In genomic region chr5:60143912-60144311, GRCh38 we compare ENCODE assay signal across 26 cellular contexts.
A peak's percentile ranks its signal among the peaks of the same experiment; 100 is the strongest.
DNase-seq lines count a peak whose midpoint lies in the region; ATAC-seq, FAIRE-seq and TF ChIP-seq lines count a peak whose summit lies in the region.
"Had no signal": no experiment of that assay in that cellular context is flagged by ENCODE, and none has a peak within 500 bp of the region (broad histone marks: within the 10 kb centered on the region; RNA-seq: fewer than 3 reads in every experiment).

No MANE protein-coding gene starts in this region.

- H3K27me3 Mint-ChIP-seq in mesothelial cell of epicardium (ENCODE audit: low read depth), result no peaks in the 10 kb centered on the region
- H3K27me3 Mint-ChIP-seq: CD4-positive, alpha-beta T cell had no signal

- WGBS in HepG2 (ENCODE audit: low lambda C conversion rate), result 7% methylated on average over 3 of the region's 3 CpGs
- WGBS in right lobe of liver (ENCODE audit: insufficient coverage, low coverage, low lambda C conversion rate, missing lambda C conversion rate), result 22% methylated on average over 3 of the region's 3 CpGs

- H3K4me3 ChIP-seq in HepG2 (replicated peaks in 1 of 3; ENCODE audit: insufficient read depth in 1 of 3, low read depth in 2 of 3, low read length in 3 of 3) (no peak overlapping the region), right lobe of liver (no peak overlapping the region)
- H3K4me3 ChIP-seq: A549; BLaER1 treated with 17β-estradiol and CSF1 and Interleukin-3, amounts not matched to agents 10 nM and 100 nM; GM12878; GM23248 had no signal

- in situ Hi-C loops in HepG2 (cut with HindIII; ENCODE audit: extremely low pct_ligation_motif_present, low pct_unique_long_range_greater_than_20kb), result no loop called here

- POLR2A ChIA-PET in HepG2 (lab: Yijun Ruan, JAX), result no interaction called here

- intact Hi-C loops in HepG2 (cut with micrococcal nuclease; ENCODE audit: unreplicated experiment) (no loop called here), right lobe of liver (cut with DNase I) (no loop called here)

- H2AFZ ChIP-seq in HepG2 (ENCODE audit: low read length), result no peak overlapping the region
- H2AFZ ChIP-seq: GM23248 had no signal

- H3K27ac Mint-ChIP-seq in mesothelial cell of epicardium, result peak overlapping the region; percentile 66
- H3K27ac Mint-ChIP-seq: CD4-positive, alpha-beta T cell; CD8-positive, alpha-beta memory T cell had no signal

- no peaks in the 10 kb centered on the region for H3K36me3 Mint-ChIP-seq in mesothelial cell of epicardium
- H3K36me3 Mint-ChIP-seq: CD8-positive, alpha-beta memory T cell had no signal

- ATAC-seq in HepG2 (peak; percentile 88), right lobe of liver (no peak), HG03025 (IDR thresholded peaks at IDR 0.05; ENCODE audit: low FRiP score, unreplicated experiment) (no peak), HG03521 (IDR thresholded peaks at IDR 0.05; ENCODE audit: unreplicated experiment) (no peak)
- ATAC-seq: A549, GM12878 had no signal

- H3K36me3 ChIP-seq in HepG2 (replicated peaks in 1 of 2; ENCODE audit: control insufficient read depth in 1 of 2, insufficient read depth in 2 of 2, low read length in 2 of 2) (no peaks in the 10 kb centered on the region), right lobe of liver (no peaks in the 10 kb centered on the region)
- H3K36me3 ChIP-seq: BE2C; BLaER1 treated with 17β-estradiol and CSF1 and Interleukin-3, amounts not matched to agents 10 nM and 100 nM had no signal

- H3K9me3 ChIP-seq in HepG2 (ENCODE audit: low read length) (0 out of 2 replicates have a peak, but pooled peaks cover 1% of the 10 kb centered on the region), right lobe of liver (no peaks in the 10 kb centered on the region)
- H3K9me3 ChIP-seq: A549, BE2C had no signal

- H3K4me1 ChIP-seq in HepG2 (ENCODE audit: insufficient read depth, low read length) (peaks cover 10% of the 10 kb centered on the region), right lobe of liver (no peaks in the 10 kb centered on the region)
- H3K4me1 ChIP-seq: A549; BE2C; BLaER1 treated with 17β-estradiol and CSF1 and Interleukin-3, amounts not matched to agents 10 nM and 100 nM had no signal

- H3K27ac ChIP-seq in HepG2 (ENCODE audit: extremely low read length, insufficient read depth, low read length), result no peak overlapping the region
- H3K27ac ChIP-seq in right lobe of liver, result no peak overlapping the region
- H3K27ac ChIP-seq: A549; BLaER1 treated with 17β-estradiol and CSF1 and Interleukin-3, amounts not matched to agents 10 nM and 100 nM; GM23248 had no signal

- no peaks in the 10 kb centered on the region for H3K79me2 ChIP-seq in HepG2 (ENCODE audit: insufficient read depth, low read length)

- peaks cover 10% of the 10 kb centered on the region for H3K4me1 Mint-ChIP-seq in mesothelial cell of epicardium
- H3K4me1 Mint-ChIP-seq: CD8-positive, alpha-beta memory T cell had no signal

- peak; percentile 66 for FAIRE-seq in HepG2 (lab: Jason Lieb, UNC)
- FAIRE-seq: A549, D721Med, GM12878, GM19239, H1 had no signal

- no peak overlapping the region for H3K4me2 ChIP-seq in HepG2 (ENCODE audit: low read depth, low read length)
- H3K4me2 ChIP-seq: A549; BLaER1 treated with 17β-estradiol and CSF1 and Interleukin-3, amounts not matched to agents 10 nM and 100 nM had no signal

- H3K27me3 ChIP-seq in HepG2 (ENCODE audit: control insufficient read depth in 1 of 2, insufficient read depth in 2 of 2, low read length in 2 of 2) (no peaks in the 10 kb centered on the region; a peak in 1 of 5 replicates), right lobe of liver (no peaks in the 10 kb centered on the region)
- H3K27me3 ChIP-seq: BE2C; BLaER1 treated with 17β-estradiol and CSF1 and Interleukin-3, amounts not matched to agents 10 nM and 100 nM had no signal

- 0 out of 2 replicates have a peak, but pooled peaks cover 4% of the 10 kb centered on the region for H4K20me1 ChIP-seq in HepG2 (ENCODE audit: insufficient read depth, low read length)
- H4K20me1 ChIP-seq: BLaER1 treated with 17β-estradiol and CSF1 and Interleukin-3, amounts not matched to agents 10 nM and 100 nM had no signal

- DNase-seq in HepG2 (ENCODE audit: low spot score), result peak; percentile 15
- no peak for DNase-seq in right lobe of liver
- peak; percentile 10 for DNase-seq in iPS-NIHi7 (ENCODE audit: extremely low spot score)
- no peak for DNase-seq in mesothelial cell of epicardium (ENCODE audit: low spot score in 2 of 2, unreplicated experiment in 2 of 2)
- no peak for DNase-seq in DMS 273 treated with DMSO at 0.1 percent for 48 hours (lab: John Stamatoyannopoulos, UW)
- DNase-seq: 8988T; ACHN; AML-193; BE2C; CD4-positive, alpha-beta T cell; CD8-positive, alpha-beta memory T cell; DMS79; EL; GDM1; GM23248; H7; HCEC 1CT had no signal

- no TSS peak for BruUV-seq in HepG2 (replicated peaks; lab: Mats Ljungman, UMichigan)

- no peak for TF ChIP-seq POLR2A in HepG2 (IDR thresholded peaks at IDR 0.05; ENCODE audit: insufficient read depth in 1 of 2, low read depth in 2 of 2, low read length in 2 of 2)
- no peak for TF ChIP-seq POLR2A in right lobe of liver (IDR thresholded peaks at IDR 0.05)

- TF ChIP-seq RAD21 in HepG2 (CRISPR knock-in tag; IDR thresholded peaks at IDR 0.05), result no peak

- H3K9me3 Mint-ChIP-seq in mesothelial cell of epicardium, result peaks cover 9% of the 10 kb centered on the region
- H3K9me3 Mint-ChIP-seq: CD4-positive, alpha-beta T cell had no signal

- CTCF ChIA-PET in HepG2 (lab: Yijun Ruan, JAX; ENCODE audit: low intra/inter-chr PET ratio, low total read pairs), result no interaction called here

- H3K4me3 Mint-ChIP-seq in mesothelial cell of epicardium, result no peak overlapping the region
- H3K4me3 Mint-ChIP-seq: CD14-positive monocyte; CD4-positive, alpha-beta T cell; CD8-positive, alpha-beta memory T cell had no signal

- TF ChIP-seq CTCF in HepG2 (CRISPR knock-in tag; IDR thresholded peaks at IDR 0.05) (no peak), right lobe of liver (IDR thresholded peaks at IDR 0.05) (no peak), mesothelial cell of epicardium (IDR thresholded peaks at IDR 0.05; ENCODE audit: unreplicated experiment) (no peak)

- TF ChIP-seq EP300 in HepG2 (IDR thresholded peaks at IDR 0.05; ENCODE audit: low read depth in 2 of 2, low read length in 2 of 2) (no peak), HepG2 (CRISPR knock-in tag; IDR thresholded peaks at IDR 0.05; ENCODE audit: borderline replicate concordance) (no peak)

- H3K9ac ChIP-seq in HepG2 (ENCODE audit: insufficient read depth, low read depth, low read length), result no peak overlapping the region
- H3K9ac ChIP-seq: BLaER1 treated with 17β-estradiol and CSF1 and Interleukin-3, amounts not matched to agents 10 nM and 100 nM; GM23248 had no signal

TF ChIP-seq in HepG2, 621 proteins besides CTCF, POLR2A, EP300 and RAD21:
- TF ChIP-seq NR2F6 (IDR thresholded peaks at IDR 0.05), result peak; percentile 39; the same call in 1 of the 2 replicates
- no peak for TF ChIP-seq NR2F6 (CRISPR knock-in tag; IDR thresholded peaks at IDR 0.05)
- TF ChIP-seq SALL1 (CRISPR knock-in tag; IDR thresholded peaks at IDR 0.05), result 0 out of 2 replicates have a peak, but pooled peaks have one; percentile 24
- TF ChIP-seq MIXL1 (CRISPR knock-in tag; IDR thresholded peaks at IDR 0.05), result no peak
- peak; percentile 64 for TF ChIP-seq ZMYM4 (CRISPR knock-in tag; IDR thresholded peaks at IDR 0.05)
- peak; percentile 30; the same call in 1 of the 2 replicates for TF ChIP-seq ZNF292 (CRISPR knock-in tag; IDR thresholded peaks at IDR 0.05; ENCODE audit: borderline replicate concordance, low read depth)
- peak; percentile 34; the same call in 1 of the 2 replicates for TF ChIP-seq HNF4A (CRISPR knock-in tag; IDR thresholded peaks at IDR 0.05)

Comparison
In these comparisons a context has a peak if more than half of its experiments do, and no peak if none do; other contexts are left out.
1. DNase-seq: peak in HepG2 (single experiment) and iPS-NIHi7 (single experiment); none in right lobe of liver (0 of 3), mesothelial cell of epicardium (0 of 2) and DMS 273 treated with DMSO at 0.1 percent for 48 hours (single experiment).